Comparison of ENCODE assay signal across 9 cellular contexts in genomic region chr3:172135766-172136729, GRCh38.
A peak's percentile ranks its signal among the peaks of the same experiment; 100 is the strongest.
DNase-seq lines count a peak whose midpoint lies in the region; ATAC-seq and TF ChIP-seq lines count a peak whose summit lies in the region.
"Had no signal": no experiment of that assay in that cellular context is flagged by ENCODE, and none has a peak within 500 bp of the region (broad histone marks: within the 10 kb centered on the region; RNA-seq: fewer than 3 reads in every experiment).

No MANE protein-coding gene starts in this region.

- peak overlapping the region; percentile 10 for H3K9ac ChIP-seq in fibroblast of lung (ENCODE audit: insufficient read depth, low read length)

- no peaks in the 10 kb centered on the region for H4K20me1 ChIP-seq in fibroblast of lung (ENCODE audit: control insufficient read depth, extremely low read depth, insufficient read depth, low read length)

- H3K27me3 ChIP-seq in RWPE2 (ENCODE audit: insufficient read depth, poor library complexity, severe bottlenecking) (no peaks in the 10 kb centered on the region), fibroblast of lung (ENCODE audit: control insufficient read depth, insufficient read depth, low read length) (no peaks in the 10 kb centered on the region), Peyer's patch (no peaks in the 10 kb centered on the region)

- H3K27ac ChIP-seq in RWPE2 (ENCODE audit: poor library complexity, severe bottlenecking) (peak overlapping the region; percentile 99), fibroblast of lung (ENCODE audit: insufficient read depth, low read length) (peak overlapping the region; percentile 58), Peyer's patch (peak overlapping the region in 2 of 4 donors; percentile 34 to 39)

- no peaks in the 10 kb centered on the region for H3K9me3 ChIP-seq in RWPE2 (ENCODE audit: severe bottlenecking)
- no peaks in the 10 kb centered on the region for H3K9me3 ChIP-seq in fibroblast of lung (ENCODE audit: control insufficient read depth, insufficient read depth, low read depth, low read length)
- no peaks in the 10 kb centered on the region for H3K9me3 ChIP-seq in Peyer's patch
- H3K9me3 ChIP-seq: prostate gland had no signal

- peak; percentile 63 for DNase-seq in H4 (ENCODE audit: low spot score)
- DNase-seq in RWPE2 (ENCODE audit: low spot score), result no peak
- peak; percentile 66 to 75 for DNase-seq in fibroblast of lung (ENCODE audit: low read depth in 2 of 2)
- peak; percentile 55 for DNase-seq in skeletal muscle cell (ENCODE audit: low read depth)
- DNase-seq in SKM-1 treated with dmso at 0.1 percent for 144 hours (lab: John Stamatoyannopoulos, UW; ENCODE audit: unreplicated experiment), result no peak
- no peak for DNase-seq in NCI-H146 (lab: John Stamatoyannopoulos, UW)
- DNase-seq in Peyer's patch, result no peak
- DNase-seq in iPS-NIHi7 (ENCODE audit: extremely low spot score), result no peak

- H3K4me2 ChIP-seq in fibroblast of lung (ENCODE audit: extremely low read depth, insufficient read depth, low read length), result no peak overlapping the region

- TF ChIP-seq POLR2A in Peyer's patch (IDR thresholded peaks at IDR 0.05), result no peak

- H2AFZ ChIP-seq in fibroblast of lung (ENCODE audit: low read length), result no peak overlapping the region

- H3K4me1 ChIP-seq in RWPE2 (ENCODE audit: insufficient read depth, poor library complexity, severe bottlenecking), result peaks cover 79% of the 10 kb centered on the region
- H3K4me1 ChIP-seq in fibroblast of lung (ENCODE audit: control insufficient read depth, extremely low read depth, insufficient read depth, low read length), result peaks cover 27% of the 10 kb centered on the region
- H3K4me1 ChIP-seq in Peyer's patch, result peaks cover 0 to 60% (median 0%) of the 10 kb centered on the region in 4 donors

- H3K79me2 ChIP-seq in fibroblast of lung (ENCODE audit: control insufficient read depth, insufficient read depth, low read length), result peaks cover 58% of the 10 kb centered on the region

- H3K36me3 ChIP-seq in RWPE2 (ENCODE audit: low read depth) (peaks cover 37% of the 10 kb centered on the region), fibroblast of lung (ENCODE audit: control insufficient read depth, insufficient read depth, low read length) (no peaks in the 10 kb centered on the region), Peyer's patch (no peaks in the 10 kb centered on the region)
- H3K36me3 ChIP-seq: prostate gland had no signal

- no peak for TF ChIP-seq CTCF in RWPE2 (IDR thresholded peaks at IDR 0.05; ENCODE audit: poor library complexity, severe bottlenecking)
- TF ChIP-seq CTCF in fibroblast of lung (conservative IDR thresholded peaks at IDR 0.05 in 1 of 2, IDR thresholded peaks at IDR 0.05 in 1 of 2; ENCODE audit: low read depth in 1 of 2, low read length in 2 of 2), result no peak
- no peak for TF ChIP-seq CTCF in Peyer's patch (IDR thresholded peaks at IDR 0.05)

- ATAC-seq in RWPE2 (ENCODE audit: low read depth), result no peak

- H3K4me3 ChIP-seq in RWPE2 (ENCODE audit: severe bottlenecking) (no peak overlapping the region), fibroblast of lung (replicated peaks in 1 of 4; ENCODE audit: control extremely low read depth in 1 of 4, insufficient read depth in 1 of 4, low read depth in 3 of 4, low read length in 4 of 4) (no peak overlapping the region), skeletal muscle cell (ENCODE audit: low read depth, low read length) (no peak overlapping the region), Peyer's patch (no peak overlapping the region)
- H3K4me3 ChIP-seq: prostate gland had no signal

Comparison
In these comparisons a context has a peak if more than half of its experiments do, and no peak if none do; other contexts are left out.
1. DNase-seq: peak in H4 (single experiment), fibroblast of lung (2 of 2) and skeletal muscle cell (single experiment); none in RWPE2 (single experiment), SKM-1 treated with dmso at 0.1 percent for 144 hours (single experiment), NCI-H146 (single experiment), Peyer's patch (0 of 3) and iPS-NIHi7 (single experiment).